8 cellular contexts compared by ENCODE assay signal in the genomic region with DNA sequence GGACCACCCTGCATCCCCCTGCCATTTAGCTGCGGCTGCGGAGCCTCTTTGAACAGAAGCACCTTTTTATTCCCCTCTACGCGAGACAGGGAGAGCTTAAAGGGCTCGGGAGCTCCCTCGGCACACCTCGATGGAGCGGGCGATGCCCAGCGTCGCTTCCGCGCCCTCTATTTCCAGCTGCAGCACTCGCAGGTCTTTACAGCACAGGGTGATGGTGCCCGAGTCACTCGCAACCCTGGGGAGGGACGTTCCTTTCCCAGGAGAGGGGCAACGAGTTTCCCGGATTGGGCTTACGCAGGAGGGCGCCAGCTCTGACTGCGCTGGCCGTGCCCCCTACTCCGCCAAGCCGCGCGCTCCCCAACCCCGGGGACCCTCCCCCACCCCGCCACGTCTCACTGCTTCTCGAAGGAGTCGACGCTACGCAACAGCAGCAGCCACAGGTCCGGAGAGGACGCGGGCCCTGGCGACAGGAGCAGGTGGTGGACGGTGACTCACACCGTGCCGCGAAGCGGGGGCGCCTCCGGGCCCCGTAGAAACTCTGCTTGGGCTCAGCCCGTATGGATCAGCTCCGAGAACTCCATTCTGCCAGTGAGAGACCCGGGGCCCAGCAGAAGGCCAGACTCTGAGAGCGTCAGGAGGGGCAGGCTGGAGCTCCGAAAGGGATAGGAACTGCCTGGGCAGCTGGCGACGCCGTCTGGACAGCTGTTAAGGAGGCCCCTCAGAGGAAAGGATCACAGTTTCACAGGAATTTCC. TPM values are rescaled to one million over a fixed set of nuclear protein-coding genes. Genes with fewer than 3 reads are reported as not detected.
DNase-seq lines count a peak whose midpoint lies in the region; ATAC-seq and TF ChIP-seq lines count a peak whose summit lies in the region.

No MANE protein-coding gene starts in this region.

- no peak overlapping the region for H2AFZ ChIP-seq in trophoblast cell (ENCODE audit: insufficient read depth, low read length, poor library complexity)

- peak overlapping the region; percentile 40 for H3K14ac ChIP-seq in trophoblast cell (ENCODE audit: low read length)

- H3K4me3 ChIP-seq in adipocyte (ENCODE audit: low read length) (peak overlapping the region; percentile 83), right cardiac atrium (ENCODE audit: low read length) (peak overlapping the region; percentile 63), trophoblast cell (ENCODE audit: low read depth, low read length) (peak overlapping the region; percentile 77)

- no peak overlapping the region for H4K91ac ChIP-seq in trophoblast cell (ENCODE audit: low read depth, low read length)

- no peak overlapping the region for H2BK12ac ChIP-seq in trophoblast cell (ENCODE audit: low read length)

- 1% methylated on average over 54 of the region's 54 CpGs for WGBS in right cardiac atrium
- no CpG with 5 or more reads among the region's 54 CpGs for WGBS in trophoblast cell (ENCODE audit: extremely low coverage, insufficient coverage, insufficient read length)

- H3K4me3 Mint-ChIP-seq in CD4-positive, alpha-beta T cell: peak overlapping the region; percentile 94

- intact Hi-C loops in CD4-positive, alpha-beta T cell (cut with DNase I, micrococcal nuclease): loop anchor here in 1 of 2 experiments (2.0 to 5.0 kb wide), 2 partner anchors 34 to 96 kb away; a partner anchor contains a TSS
- intact Hi-C loops in right cardiac atrium (cut with DNase I): loop anchor here in 1 of 4 donors (10.0 kb wide), 1 partner anchor 54 kb away; a partner anchor contains a TSS

- no peak overlapping the region for H3K4ac ChIP-seq in trophoblast cell (ENCODE audit: low read depth, low read length)

- no peak overlapping the region for H2BK5ac ChIP-seq in trophoblast cell (ENCODE audit: low read depth, low read length, poor library complexity)

- H3K36me3 ChIP-seq in adipocyte (ENCODE audit: control insufficient read depth, insufficient read depth, low read length, severe bottlenecking): no peaks in the 10 kb centered on the region
- no peaks in the 10 kb centered on the region for H3K36me3 ChIP-seq in trophoblast cell (ENCODE audit: control insufficient read depth in 1 of 2, insufficient read depth in 2 of 2, low read length in 2 of 2)

- peaks cover 22% of the 10 kb centered on the region for H3K4me1 ChIP-seq in adipocyte (ENCODE audit: control insufficient read depth, insufficient read depth, low read length)
- no peaks in the 10 kb centered on the region for H3K4me1 ChIP-seq in right cardiac atrium (ENCODE audit: control insufficient read depth, insufficient read depth, low read length)
- peaks cover 2 to 15% of the 10 kb centered on the region in 2 experiments for H3K4me1 ChIP-seq in trophoblast cell (ENCODE audit: control insufficient read depth in 1 of 2, insufficient read depth in 2 of 2, low read length in 2 of 2)

- no peaks in the 10 kb centered on the region for H3K9me3 ChIP-seq in CD4-positive, alpha-beta T cell (ENCODE audit: control insufficient read depth, low read length)
- H3K9me3 ChIP-seq in adipocyte (ENCODE audit: control insufficient read depth, low read length): no peaks in the 10 kb centered on the region
- no peaks in the 10 kb centered on the region for H3K9me3 ChIP-seq in right cardiac atrium (ENCODE audit: control insufficient read depth, low read length)
- no peaks in the 10 kb centered on the region for H3K9me3 ChIP-seq in trophoblast cell (ENCODE audit: insufficient read depth, low read depth, low read length)

- H3K4me1 Mint-ChIP-seq in CD4-positive, alpha-beta T cell (ENCODE audit: low read depth): peaks cover 31% of the 10 kb centered on the region

- H2BK120ac ChIP-seq in trophoblast cell (ENCODE audit: insufficient read depth, low read length, poor library complexity): no peak overlapping the region

- TF ChIP-seq CTCF in CD4-positive, alpha-beta T cell (IDR thresholded peaks at IDR 0.05): no peak

- H3K79me1 ChIP-seq in trophoblast cell (ENCODE audit: low read length): no peaks in the 10 kb centered on the region

- no peaks in the 10 kb centered on the region for H3K9me3 Mint-ChIP-seq in CD4-positive, alpha-beta T cell

- CTCF ChIA-PET in CD4-positive, alpha-beta T cell (lab: Charles Lee): interaction anchor here (0.7 to 4.0 kb wide), 24 partner anchors 8 to 145 kb away, joined by 3 to 48 read pairs (median 8); a partner anchor contains a TSS

- H3K27me3 Mint-ChIP-seq in CD4-positive, alpha-beta T cell: no peaks in the 10 kb centered on the region

- DNase-seq in CD4-positive, alpha-beta T cell: peak in 6 of 10 experiments; percentile 28 to 57 (median 36)
- peak; percentile 62 for DNase-seq in NCI-H526 treated with DMSO at 0.1 percent for 48 hours (lab: John Stamatoyannopoulos, UW)
- DNase-seq in adipocyte (ENCODE audit: low read depth): peak; percentile 74
- peak; percentile 61 to 87 (median 82) for DNase-seq in right cardiac atrium
- peak; percentile 97 to 98 for DNase-seq in trophoblast cell

- POLR2A ChIA-PET in CD4-positive, alpha-beta T cell (lab: Charles Lee): interaction anchor here (0.9 to 21.2 kb wide), 24 partner anchors 8 to 168 kb away, joined by 3 to 543 read pairs (median 7); a partner anchor contains a TSS

- no peak overlapping the region for H3K23ac ChIP-seq in trophoblast cell (ENCODE audit: low read length)

- peak overlapping the region; percentile 50 for H3K27ac ChIP-seq in CD4-positive, alpha-beta T cell (ENCODE audit: low read depth, low read length)
- H3K27ac ChIP-seq in right cardiac atrium (ENCODE audit: low read length): peak overlapping the region; percentile 53
- H3K27ac ChIP-seq in trophoblast cell (ENCODE audit: low read depth, low read length): no peak overlapping the region

- no peak overlapping the region for H2AK5ac ChIP-seq in trophoblast cell (ENCODE audit: low read length)

- no peaks in the 10 kb centered on the region for H3K27me3 ChIP-seq in CD4-positive, alpha-beta T cell (ENCODE audit: control insufficient read depth, insufficient read depth, low read length)
- H3K27me3 ChIP-seq in adipocyte (replicated peaks; ENCODE audit: control insufficient read depth, insufficient read depth, low read length) (no peaks in the 10 kb centered on the region), right cardiac atrium (ENCODE audit: control insufficient read depth, insufficient read depth) (no peaks in the 10 kb centered on the region), trophoblast cell (ENCODE audit: insufficient read depth, low read length) (no peaks in the 10 kb centered on the region)

- peaks cover 4% of the 10 kb centered on the region for H3K36me3 Mint-ChIP-seq in CD4-positive, alpha-beta T cell (ENCODE audit: low read depth)

- peak overlapping the region; percentile 34 for H4K8ac ChIP-seq in trophoblast cell (ENCODE audit: low read depth, low read length)

- H3K4me2 ChIP-seq in trophoblast cell (ENCODE audit: low read length): peak overlapping the region; percentile 99

- H3K27ac Mint-ChIP-seq in CD4-positive, alpha-beta T cell: peak overlapping the region; percentile 64

- no peaks in the 10 kb centered on the region for H3K79me2 ChIP-seq in trophoblast cell (ENCODE audit: control insufficient read depth, insufficient read depth, low read length, poor library complexity)

- peak overlapping the region; percentile 13 for H3K18ac ChIP-seq in trophoblast cell (ENCODE audit: low read length)

- no peak overlapping the region for H4K12ac ChIP-seq in trophoblast cell (ENCODE audit: low read depth, low read length)

- ATAC-seq in CD4-positive, alpha-beta T cell (ENCODE audit: poor library complexity): peak; percentile 74
- ATAC-seq in GM19452 (IDR thresholded peaks at IDR 0.05; ENCODE audit: unreplicated experiment) (peak; percentile 45), right cardiac atrium (peak; percentile 76 to 77), GM19467 (IDR thresholded peaks at IDR 0.05; ENCODE audit: unreplicated experiment) (no peak), GM21367 (IDR thresholded peaks at IDR 0.05; ENCODE audit: unreplicated experiment) (no peak)

- H3K9ac ChIP-seq in adipocyte (ENCODE audit: low read length) (peak overlapping the region; percentile 85), trophoblast cell (ENCODE audit: low read length) (no peak overlapping the region)

RNA-seq across cellular contexts. Expression of a gene that starts 5.8 kb away (rescaled TPM):
- under 1 TPM; 0.38 to 0.45 TPM for total RNA-seq in CD4-positive, alpha-beta T cell
- total RNA-seq in right cardiac atrium: 1 to 10 TPM; 2.0 to 4.4 (median 3.8) TPM
- 6.5 TPM for polyA plus RNA-seq in right cardiac atrium
- 0.29 and 0.37 TPM in 2 replicates for polyA plus RNA-seq in trophoblast cell (2013)

RNA-seq across cellular contexts. Expression of a gene that starts 9.9 kb away (rescaled TPM):
- 100 to 1,000 TPM; 187 to 188 TPM for total RNA-seq in CD4-positive, alpha-beta T cell
- total RNA-seq in right cardiac atrium: 1 to 10 TPM in 3 of 4 donors, under 1 TPM in 1; 0.23 to 2.4 (median 1.3) TPM
- polyA plus RNA-seq in right cardiac atrium: 0.41 TPM
- 0.17 and 0.25 TPM in 2 replicates for polyA plus RNA-seq in trophoblast cell (2013)

RNA-seq across cellular contexts. Expression of a gene that starts 19.0 kb away (rescaled TPM):
- 100 to 1,000 TPM; 103 to 110 TPM for total RNA-seq in CD4-positive, alpha-beta T cell
- total RNA-seq in right cardiac atrium: 100 to 1,000 TPM in 1 of 4 donors, 10 to 100 TPM in 3; 99.2 to 104 (median 99.8) TPM
- polyA plus RNA-seq in right cardiac atrium: 127 TPM
- 160 TPM in 2 replicates for polyA plus RNA-seq in trophoblast cell (2013)

RNA-seq across cellular contexts. Expression of a gene that starts 19.0 kb away (rescaled TPM):
- total RNA-seq in CD4-positive, alpha-beta T cell: 10 to 100 TPM; 11.5 to 12.8 TPM
- 10 to 100 TPM in 3 of 4 donors, 1 to 10 TPM in 1; 9.1 to 14.4 (median 13.9) TPM for total RNA-seq in right cardiac atrium
- 13.6 TPM for polyA plus RNA-seq in right cardiac atrium
- polyA plus RNA-seq in trophoblast cell (2013): 10.1 and 10.9 TPM in 2 replicates

RNA-seq across cellular contexts. Expression of a gene that starts 32.3 kb away (rescaled TPM):
- total RNA-seq in CD4-positive, alpha-beta T cell: under 1 TPM in 1 of 2 experiments, not detected in 1; 0.14 TPM
- total RNA-seq in right cardiac atrium: not detected
- 0.05 TPM for polyA plus RNA-seq in right cardiac atrium
- not detected in 2 replicates for polyA plus RNA-seq in trophoblast cell (2013)

Comparison
In these comparisons a context has a peak if more than half of its experiments do, and no peak if none do; other contexts are left out.
1. ATAC-seq: peak in CD4-positive, alpha-beta T cell (single experiment), GM19452 (single experiment) and right cardiac atrium (2 of 2); none in GM19467 (single experiment) and GM21367 (single experiment).
2. DNase-seq: peak in every context shown above with its lines; median percentile 98 in trophoblast cell; 82 in right cardiac atrium; 74 in adipocyte; 62 in NCI-H526 treated with DMSO at 0.1 percent for 48 hours; 36 in CD4-positive, alpha-beta T cell.
3. RNA of a gene that starts 9.9 kb away (total RNA-seq): 187 to 188 TPM in CD4-positive, alpha-beta T cell; 0.23 to 2.4 TPM in right cardiac atrium; every median in the first group is over 10 times any median in the second.
4. Peak in every context shown above with its lines, with median percentiles within 50 percentile points of each other: H3K4me3 ChIP-seq.